Comparison of ENCODE assay signal across 8 cellular contexts in genomic region chr9:42782201-42782600, GRCh38.
DNase-seq lines count a peak whose midpoint lies in the region; ATAC-seq and TF ChIP-seq lines count a peak whose summit lies in the region.
"Not testable (repeated sequence)": the region's sequence is repeated elsewhere in the genome, so short reads cannot be mapped to it uniquely, and the experiment has no call there.

No MANE protein-coding gene starts in this region.

- not testable (repeated sequence) for H3K36me3 Mint-ChIP-seq in GM23338 (ENCODE audit: low read depth); H9 (ENCODE audit: insufficient read depth in 1 of 3, low read depth in 3 of 3); WTC11; endodermal cell (ENCODE audit: low read depth); stimulated activated memory B cell treated with anti-CD40 and anti-IgM and Interleukin-4, amounts not matched to agents 10 μg/mL and 1 μg/mL and 100 μg/mL, for 72 hours

- not testable (repeated sequence) for H3K36me3 ChIP-seq in GM23338 (ENCODE audit: insufficient read depth); endodermal cell (ENCODE audit: control insufficient read depth, insufficient read depth, low read length); upper lobe of right lung; aorta (ENCODE audit: control insufficient read depth in 1 of 2, insufficient read depth in 2 of 2, low read length in 1 of 2)

- not testable (repeated sequence) for H3K4me3 Mint-ChIP-seq in GM23338; H9; WTC11; endodermal cell; stimulated activated memory B cell treated with anti-CD40 and anti-IgM and Interleukin-4, amounts not matched to agents 10 μg/mL and 1 μg/mL and 100 μg/mL, for 72 hours

- not testable (repeated sequence) for H2BK20ac ChIP-seq in H9 (ENCODE audit: low read depth, low read length, poor library complexity, severe bottlenecking)

- not testable (repeated sequence) for H3K4me3 ChIP-seq in GM23338; endodermal cell (ENCODE audit: low read length); upper lobe of right lung; aorta (ENCODE audit: low read length in 2 of 2)

- intact Hi-C loops in sciatic nerve (cut with DNase I); upper lobe of right lung (cut with DNase I); aorta (cut with DNase I): not testable (repeated sequence)

- not testable (repeated sequence) for H3K79me1 ChIP-seq in H9 (ENCODE audit: insufficient read depth, low read depth, low read length, poor library complexity, severe bottlenecking)

- not testable (repeated sequence) for H2BK5ac ChIP-seq in H9 (ENCODE audit: insufficient read length, low read length)

- H3K9me3 ChIP-seq in H9 (ENCODE audit: control insufficient read depth, low read depth, low read length); endodermal cell (ENCODE audit: control insufficient read depth, low read length); upper lobe of right lung; aorta (ENCODE audit: control insufficient read depth, low read length): not testable (repeated sequence)

- ATAC-seq in GM23338: peak; percentile 89
- ATAC-seq in WTC11: peak; percentile 95
- ATAC-seq in sciatic nerve: peak; percentile 17
- peak; percentile 53 for ATAC-seq in stimulated activated memory B cell treated with anti-CD40 and anti-IgM and Interleukin-4, amounts not matched to agents 10 μg/mL and 1 μg/mL and 100 μg/mL, for 72 hours
- peak; percentile 29 for ATAC-seq in upper lobe of right lung
- ATAC-seq in aorta (ENCODE audit: low FRiP score): peak; percentile 52

- WGBS in H9 (ENCODE audit: extremely low coverage, insufficient read length, low lambda C conversion rate): no CpG with 5 or more reads among the region's 4 CpGs
- 83% methylated on average over 3 of the region's 4 CpGs; no CpG with 5 or more reads in 1 of the 2 experiments for WGBS in endodermal cell (ENCODE audit: insufficient coverage in 1 of 2, insufficient read length in 1 of 2), 2 experiments
- 69 to 74% methylated on average over 4 of the region's 4 CpGs for WGBS in aorta, 2 donors

- H4K91ac ChIP-seq in H9 (ENCODE audit: insufficient read length, low read depth, low read length): not testable (repeated sequence)

- H2BK15ac ChIP-seq in H9 (ENCODE audit: low read depth, low read length): not testable (repeated sequence)

- not testable (repeated sequence) for H3K27me3 Mint-ChIP-seq in GM23338 (ENCODE audit: insufficient read depth, low read depth, poor library complexity); endodermal cell (ENCODE audit: insufficient read depth); stimulated activated memory B cell treated with anti-CD40 and anti-IgM and Interleukin-4, amounts not matched to agents 10 μg/mL and 1 μg/mL and 100 μg/mL, for 72 hours
- H3K27me3 Mint-ChIP-seq in H9 (ENCODE audit: low read depth): peaks cover 31% of the 10 kb centered on the region
- H3K27me3 Mint-ChIP-seq in WTC11 (ENCODE audit: low read depth): peaks cover 63% of the 10 kb centered on the region

- not testable (repeated sequence) for H3K18ac ChIP-seq in H9 (ENCODE audit: insufficient read length, low read depth, low read length)

- not testable (repeated sequence) for H4K5ac ChIP-seq in H9 (ENCODE audit: insufficient read length, low read depth, low read length)

- POLR2A ChIA-PET in WTC11 (lab: Charles Lee): not testable (repeated sequence)

- H3K9me2 ChIP-seq in GM23338 (ENCODE audit: insufficient read depth): not testable (repeated sequence)

- H3K23ac ChIP-seq in H9 (ENCODE audit: insufficient read length, low read depth, low read length): not testable (repeated sequence)

- not testable (repeated sequence) for H4K20me1 ChIP-seq in GM23338 (replicated peaks; ENCODE audit: insufficient read depth); H9 (ENCODE audit: control insufficient read depth, insufficient read depth, insufficient read length)

- not testable (repeated sequence) for H3K4me2 ChIP-seq in GM23338; H9 (ENCODE audit: insufficient read depth, insufficient read length, low read length)

- H3K9ac ChIP-seq in H9 (ENCODE audit: extremely low read depth, insufficient read length, low read length); endodermal cell (ENCODE audit: extremely low read depth, low read length, poor library complexity, severe bottlenecking): not testable (repeated sequence)

- not testable (repeated sequence) for H3T11ph ChIP-seq in H9 (ENCODE audit: low read length)

- not testable (repeated sequence) for H3K27ac ChIP-seq in GM23338 (ENCODE audit: low read depth); H9 (ENCODE audit: insufficient read length, low read depth, low read length); endodermal cell (ENCODE audit: low read depth, low read length); upper lobe of right lung; aorta (ENCODE audit: low read depth in 1 of 2, low read length in 2 of 2)

- CTCF ChIA-PET in WTC11 (lab: Charles Lee): not testable (repeated sequence)

- H3K56ac ChIP-seq in H9 (ENCODE audit: insufficient read length, low read depth, low read length): not testable (repeated sequence)

- H2AFZ ChIP-seq in GM23338; H9 (ENCODE audit: low read length): not testable (repeated sequence)

- not testable (repeated sequence) for H2AK5ac ChIP-seq in H9 (ENCODE audit: insufficient read length, low read length)

- not testable (repeated sequence) for H3K14ac ChIP-seq in H9 (ENCODE audit: insufficient read depth, low read length)

- H3K4me1 ChIP-seq in GM23338 (ENCODE audit: insufficient read depth); H9 (ENCODE audit: insufficient read depth, low read length); endodermal cell (ENCODE audit: control insufficient read depth, insufficient read depth, low read length); upper lobe of right lung; aorta (ENCODE audit: control insufficient read depth in 1 of 2, insufficient read depth in 2 of 2, low read length in 2 of 2): not testable (repeated sequence)

- H3K4me1 Mint-ChIP-seq in GM23338; H9; WTC11; endodermal cell; stimulated activated memory B cell treated with anti-CD40 and anti-IgM and Interleukin-4, amounts not matched to agents 10 μg/mL and 1 μg/mL and 100 μg/mL, for 72 hours: not testable (repeated sequence)

- TF ChIP-seq CTCF in GM23338 (conservative IDR thresholded peaks at IDR 0.05; ENCODE audit: low read depth in 2 of 2); H9 (conservative IDR thresholded peaks at IDR 0.05); WTC11 (IDR thresholded peaks at IDR 0.05); endodermal cell (conservative IDR thresholded peaks at IDR 0.05); upper lobe of right lung (IDR thresholded peaks at IDR 0.05): not testable (repeated sequence)

- H3K9me3 Mint-ChIP-seq in GM23338 (peaks cover 24% of the 10 kb centered on the region), H9 (peaks cover 11 to 23% of the 10 kb centered on the region in 2 experiments)
- H3K9me3 Mint-ChIP-seq in WTC11; endodermal cell; stimulated activated memory B cell treated with anti-CD40 and anti-IgM and Interleukin-4, amounts not matched to agents 10 μg/mL and 1 μg/mL and 100 μg/mL, for 72 hours: not testable (repeated sequence)

- H3K27me3 ChIP-seq in GM23338 (ENCODE audit: insufficient read depth); H9 (ENCODE audit: insufficient read depth, low read length); endodermal cell (ENCODE audit: control insufficient read depth, insufficient read depth, low read length, poor library complexity, severe bottlenecking); upper lobe of right lung; aorta (ENCODE audit: control insufficient read depth in 1 of 2, insufficient read depth in 2 of 2, low read length in 1 of 2): not testable (repeated sequence)

- H3K27ac Mint-ChIP-seq in GM23338; H9; WTC11; endodermal cell; stimulated activated memory B cell treated with anti-CD40 and anti-IgM and Interleukin-4, amounts not matched to agents 10 μg/mL and 1 μg/mL and 100 μg/mL, for 72 hours: not testable (repeated sequence)

- not testable (repeated sequence) for H3F3A ChIP-seq in GM23338 (replicated peaks; ENCODE audit: low read depth)

- H3K79me2 ChIP-seq in GM23338 (replicated peaks; ENCODE audit: insufficient read depth); H9 (ENCODE audit: insufficient read depth, low read length): not testable (repeated sequence)

- not testable (repeated sequence) for H3K4ac ChIP-seq in H9 (ENCODE audit: low read depth, low read length)

- H3K23me2 ChIP-seq in H9 (ENCODE audit: insufficient read length, low read depth, low read length, poor library complexity, severe bottlenecking): not testable (repeated sequence)

- not testable (repeated sequence) for H2BK12ac ChIP-seq in H9 (ENCODE audit: insufficient read length, low read depth, low read length)

- H2BK120ac ChIP-seq in H9 (ENCODE audit: low read depth, low read length, poor library complexity, severe bottlenecking): not testable (repeated sequence)

- not testable (repeated sequence) for H4K8ac ChIP-seq in H9 (replicated peaks; ENCODE audit: insufficient read length, low read depth, low read length)

- DNase-seq in GM23338 (ENCODE audit: low spot score): peak; percentile 14
- DNase-seq in H9: peak; percentile 53
- DNase-seq in WTC11 (ENCODE audit: low spot score); sciatic nerve (ENCODE audit: low spot score); upper lobe of right lung; aorta: not testable (repeated sequence)
- DNase-seq in endodermal cell: peak; percentile 66

Comparison
In these comparisons a context has a peak if more than half of its experiments do, and no peak if none do; other contexts are left out.
1. ATAC-seq: peak in every context shown above with its lines; median percentile 95 in WTC11; 89 in GM23338; 53 in stimulated activated memory B cell treated with anti-CD40 and anti-IgM and Interleukin-4, amounts not matched to agents 10 μg/mL and 1 μg/mL and 100 μg/mL, for 72 hours; 52 in aorta; 29 in upper lobe of right lung; 17 in sciatic nerve.